Comparison of ENCODE assay signal across 8 cellular contexts in genomic region chr12:3077572-3078081, GRCh38. TPM values are rescaled to one million over a fixed set of nuclear protein-coding genes. Genes with fewer than 3 reads are reported as not detected.
A peak's percentile ranks its signal among the peaks of the same experiment; 100 is the strongest.
DNase-seq lines count a peak whose midpoint lies in the region; ATAC-seq and TF ChIP-seq lines count a peak whose summit lies in the region.

No MANE protein-coding gene starts in this region.

- DNase-seq in H9 (peak; percentile 39), SK-N-MC (ENCODE audit: low read depth, low spot score) (no peak), endodermal cell (peak; percentile 76), NK-92 (lab: John Stamatoyannopoulos, UW; ENCODE audit: unreplicated experiment) (no peak)
- peak in 7 of 9 donors; percentile 18 to 30 (median 25) for DNase-seq in naive thymus-derived CD4-positive, alpha-beta T cell

- no peaks in the 10 kb centered on the region for H3K79me1 ChIP-seq in H9 (ENCODE audit: insufficient read depth, low read depth, low read length, poor library complexity, severe bottlenecking)

- no peak overlapping the region for H2BK120ac ChIP-seq in H9 (ENCODE audit: low read depth, low read length, poor library complexity, severe bottlenecking)

- H2BK5ac ChIP-seq in H9 (ENCODE audit: insufficient read length, low read length) = no peak overlapping the region

- no peak for ATAC-seq in naive thymus-derived CD4-positive, alpha-beta T cell
- ATAC-seq in GM21526 (IDR thresholded peaks at IDR 0.05; ENCODE audit: low FRiP score, unreplicated experiment) = no peak
- ATAC-seq in GM19452 (IDR thresholded peaks at IDR 0.05; ENCODE audit: unreplicated experiment) = no peak
- no peak for ATAC-seq in GM19328 (IDR thresholded peaks at IDR 0.05; ENCODE audit: unreplicated experiment)

- H3K27ac ChIP-seq in H9 (ENCODE audit: insufficient read length, low read depth, low read length) (no peak overlapping the region), SK-N-MC (no peak overlapping the region), endodermal cell (ENCODE audit: low read depth, low read length) (no peak overlapping the region)
- no peak overlapping the region for H3K27ac ChIP-seq in naive thymus-derived CD4-positive, alpha-beta T cell (ENCODE audit: low read depth, low read length)

- H2BK15ac ChIP-seq in H9 (ENCODE audit: low read depth, low read length) = no peak overlapping the region

- H2AK5ac ChIP-seq in H9 (ENCODE audit: insufficient read length, low read length) = no peak overlapping the region

- H3K27me3 ChIP-seq in H9 (ENCODE audit: insufficient read depth, low read length) (no peaks in the 10 kb centered on the region; the same call in 1 of the 2 replicates), endodermal cell (ENCODE audit: control insufficient read depth, insufficient read depth, low read length, poor library complexity, severe bottlenecking) (peaks cover 5% of the 10 kb centered on the region)
- peaks cover 0 to 4% of the 10 kb centered on the region in 2 donors for H3K27me3 ChIP-seq in naive thymus-derived CD4-positive, alpha-beta T cell (ENCODE audit: control insufficient read depth in 2 of 2, insufficient read depth in 2 of 2, low read length in 2 of 2)

- H3K9ac ChIP-seq in H9 (ENCODE audit: extremely low read depth, insufficient read length, low read length) = no peak overlapping the region
- H3K9ac ChIP-seq in SK-N-MC (ENCODE audit: insufficient read length) = peak overlapping the region; percentile 65
- peak overlapping the region; percentile 28 for H3K9ac ChIP-seq in endodermal cell (ENCODE audit: extremely low read depth, low read length, poor library complexity, severe bottlenecking)

- no peak overlapping the region for H3T11ph ChIP-seq in H9 (ENCODE audit: low read length)

- no peak overlapping the region for H2BK12ac ChIP-seq in H9 (ENCODE audit: insufficient read length, low read depth, low read length)

- no peak for TF ChIP-seq CTCF in H9 (conservative IDR thresholded peaks at IDR 0.05)
- TF ChIP-seq CTCF in endodermal cell (conservative IDR thresholded peaks at IDR 0.05) = no peak

- CTCF ChIA-PET in naive thymus-derived CD4-positive, alpha-beta T cell (lab: Charles Lee) = no interaction called here

- WGBS in H9 (ENCODE audit: extremely low coverage, insufficient read length, low lambda C conversion rate) = no CpG with 5 or more reads among the region's 32 CpGs
- WGBS in endodermal cell (ENCODE audit: insufficient coverage in 1 of 2, insufficient read length in 1 of 2), 2 experiments = 3 to 6% methylated on average over 14 to 32 of the region's 32 CpGs

- H3K4me3 ChIP-seq in SK-N-MC (peak overlapping the region; percentile 90), endodermal cell (ENCODE audit: low read length) (peak overlapping the region; percentile 86)
- peak overlapping the region; percentile 44 for H3K4me3 ChIP-seq in naive thymus-derived CD4-positive, alpha-beta T cell (ENCODE audit: low read length)

- H4K5ac ChIP-seq in H9 (ENCODE audit: insufficient read length, low read depth, low read length) = no peak overlapping the region

- peaks cover 3% of the 10 kb centered on the region in 2 experiments; a peak in 2 of 5 replicates for H3K9me3 Mint-ChIP-seq in H9
- no peaks in the 10 kb centered on the region for H3K9me3 Mint-ChIP-seq in endodermal cell
- H3K9me3 Mint-ChIP-seq in naive thymus-derived CD4-positive, alpha-beta T cell = no peaks in the 10 kb centered on the region

- H3K4me1 ChIP-seq in H9 (ENCODE audit: insufficient read depth, low read length) (no peaks in the 10 kb centered on the region), endodermal cell (ENCODE audit: control insufficient read depth, insufficient read depth, low read length) (peaks cover 5% of the 10 kb centered on the region)
- H3K4me1 ChIP-seq in naive thymus-derived CD4-positive, alpha-beta T cell (ENCODE audit: control insufficient read depth in 2 of 2, insufficient read depth in 2 of 2, low read length in 2 of 2) = peaks cover 0 to 3% of the 10 kb centered on the region in 2 donors

- H3K27me3 Mint-ChIP-seq in H9 (ENCODE audit: low read depth) = peaks cover 31% of the 10 kb centered on the region
- H3K27me3 Mint-ChIP-seq in endodermal cell (ENCODE audit: insufficient read depth) = peaks cover 13% of the 10 kb centered on the region
- H3K27me3 Mint-ChIP-seq in naive thymus-derived CD4-positive, alpha-beta T cell = peaks cover 0 to 31% (median 5%) of the 10 kb centered on the region in 5 donors

- no peak overlapping the region for H2BK20ac ChIP-seq in H9 (ENCODE audit: low read depth, low read length, poor library complexity, severe bottlenecking)

- H3K4me2 ChIP-seq in H9 (ENCODE audit: insufficient read depth, insufficient read length, low read length) = peak overlapping the region; percentile 73

- H3K9me3 ChIP-seq in H9 (ENCODE audit: control insufficient read depth, low read depth, low read length) = no peaks in the 10 kb centered on the region
- no peaks in the 10 kb centered on the region for H3K9me3 ChIP-seq in SK-N-MC (ENCODE audit: low read depth, low read length)
- no peaks in the 10 kb centered on the region for H3K9me3 ChIP-seq in endodermal cell (ENCODE audit: control insufficient read depth, low read length)
- H3K9me3 ChIP-seq in naive thymus-derived CD4-positive, alpha-beta T cell (ENCODE audit: control insufficient read depth in 2 of 3, low read length in 3 of 3) = no peaks in the 10 kb centered on the region

- no peak overlapping the region for H3K18ac ChIP-seq in H9 (ENCODE audit: insufficient read length, low read depth, low read length)

- H3K4me3 Mint-ChIP-seq in H9 = peak overlapping the region; percentile 72 to 81
- H3K4me3 Mint-ChIP-seq in endodermal cell = peak overlapping the region; percentile 72
- peak overlapping the region; percentile 58 to 90 (median 85) for H3K4me3 Mint-ChIP-seq in naive thymus-derived CD4-positive, alpha-beta T cell

- POLR2A ChIA-PET in naive thymus-derived CD4-positive, alpha-beta T cell (lab: Charles Lee) = no interaction called here

- no peak overlapping the region for H3K27ac Mint-ChIP-seq in H9
- H3K27ac Mint-ChIP-seq in endodermal cell = peak overlapping the region; percentile 27
- H3K27ac Mint-ChIP-seq in naive thymus-derived CD4-positive, alpha-beta T cell = peak overlapping the region in 7 of 9 donors; percentile 10 to 70 (median 62)

- peaks cover 4% of the 10 kb centered on the region for H3K23me2 ChIP-seq in H9 (ENCODE audit: insufficient read length, low read depth, low read length, poor library complexity, severe bottlenecking)

- no peak overlapping the region for H3K4ac ChIP-seq in H9 (ENCODE audit: low read depth, low read length)

- no peak overlapping the region for H4K91ac ChIP-seq in H9 (ENCODE audit: insufficient read length, low read depth, low read length)

- no peaks in the 10 kb centered on the region for H4K20me1 ChIP-seq in H9 (ENCODE audit: control insufficient read depth, insufficient read depth, insufficient read length)

- no peak overlapping the region for H4K8ac ChIP-seq in H9 (replicated peaks; ENCODE audit: insufficient read length, low read depth, low read length)

- H3K14ac ChIP-seq in H9 (ENCODE audit: insufficient read depth, low read length) = no peak overlapping the region

- H3K79me2 ChIP-seq in H9 (ENCODE audit: insufficient read depth, low read length) = no peaks in the 10 kb centered on the region

- no peaks in the 10 kb centered on the region; the same call in 1 of the 2 replicates for H3K36me3 ChIP-seq in SK-N-MC (ENCODE audit: insufficient read depth, low read length)
- no peaks in the 10 kb centered on the region for H3K36me3 ChIP-seq in endodermal cell (ENCODE audit: control insufficient read depth, insufficient read depth, low read length)
- H3K36me3 ChIP-seq in naive thymus-derived CD4-positive, alpha-beta T cell (ENCODE audit: control insufficient read depth in 2 of 3, insufficient read depth in 3 of 3, low read length in 3 of 3) = no peaks in the 10 kb centered on the region

- H3K4me1 Mint-ChIP-seq in H9 = peaks cover 18 to 20% of the 10 kb centered on the region in 2 experiments
- peaks cover 26% of the 10 kb centered on the region for H3K4me1 Mint-ChIP-seq in endodermal cell
- H3K4me1 Mint-ChIP-seq in naive thymus-derived CD4-positive, alpha-beta T cell = peaks cover 0 to 26% (median 13%) of the 10 kb centered on the region in 7 donors

- no peak overlapping the region for H2AFZ ChIP-seq in H9 (ENCODE audit: low read length)

- peaks cover 6 to 8% (median 8%) of the 10 kb centered on the region in 3 experiments for H3K36me3 Mint-ChIP-seq in H9 (ENCODE audit: insufficient read depth in 1 of 3, low read depth in 3 of 3)
- H3K36me3 Mint-ChIP-seq in endodermal cell (ENCODE audit: low read depth) = peaks cover 12% of the 10 kb centered on the region
- H3K36me3 Mint-ChIP-seq in naive thymus-derived CD4-positive, alpha-beta T cell = no peaks in the 10 kb centered on the region

- no peak overlapping the region for H3K56ac ChIP-seq in H9 (ENCODE audit: insufficient read length, low read depth, low read length)

- no peak overlapping the region for H3K23ac ChIP-seq in H9 (ENCODE audit: insufficient read length, low read depth, low read length)

- intact Hi-C loops in naive thymus-derived CD4-positive, alpha-beta T cell (cut with micrococcal nuclease) = loop anchor here in 1 of 2 donors (1.0 to 10.0 kb wide), 8 partner anchors 126 to 1245 kb away; partner anchors contain the start of genes CRACR2A, FKBP4, TIGAR and TULP3

RNA-seq across cellular contexts. Expression of gene TSPAN9, which starts 0.4 kb away (rescaled TPM):
- total RNA-seq in H9 (2021) (16.8 and 19.0 TPM in 2 replicates), endodermal cell (10 to 100 TPM; 31.9 to 80.8 TPM)
- polyA plus RNA-seq in endodermal cell (2013, experiment 1 of 2) = 18.8 TPM
- 19.0 TPM for polyA plus RNA-seq in endodermal cell (2013, experiment 2 of 2)
- total RNA-seq in naive thymus-derived CD4-positive, alpha-beta T cell = 1 to 10 TPM in 4 of 5 experiments, not detected in 1; 1.0 to 1.8 (median 1.3) TPM
- under 1 TPM; 0.20 to 0.41 TPM for polyA plus RNA-seq in naive thymus-derived CD4-positive, alpha-beta T cell

Comparison
In these comparisons a context has a peak if more than half of its experiments do, and no peak if none do; other contexts are left out.
1. DNase-seq: peak in H9 (single experiment), endodermal cell (single experiment) and naive thymus-derived CD4-positive, alpha-beta T cell (7 of 9); none in SK-N-MC (single experiment) and NK-92 (single experiment).
2. H3K27ac Mint-ChIP-seq: peak in endodermal cell (single experiment) and naive thymus-derived CD4-positive, alpha-beta T cell (7 of 9); none in H9 (0 of 3).
3. Peak in every context shown above with its lines, with median percentiles within 50 percentile points of each other: H3K4me3 Mint-ChIP-seq and H3K4me3 ChIP-seq.